12 cellular contexts compared by ENCODE assay signal in the genomic region with DNA sequence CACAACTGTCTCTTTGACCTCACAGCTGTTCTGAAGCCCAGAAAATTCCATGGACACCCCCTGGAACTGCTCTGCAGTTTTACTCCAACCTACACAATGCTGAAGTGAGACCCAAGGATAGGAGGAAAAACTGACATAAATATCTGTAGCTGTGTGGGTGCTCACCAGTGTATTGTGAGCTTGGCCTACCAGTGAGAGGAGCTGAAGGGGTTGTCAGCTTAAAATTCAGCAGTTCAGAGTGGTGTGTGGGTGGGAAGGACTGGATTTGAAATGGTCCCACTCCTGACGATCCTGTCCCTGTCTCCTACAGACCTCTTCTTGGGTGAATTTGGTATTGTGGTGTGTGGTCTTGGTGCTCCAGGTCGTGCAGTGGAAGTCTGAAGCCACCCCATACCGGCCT. TPM values are rescaled to one million over a fixed set of nuclear protein-coding genes. Genes with fewer than 3 reads are reported as not detected.
A peak's percentile ranks its signal among the peaks of the same experiment; 100 is the strongest.
DNase-seq lines count a peak whose midpoint lies in the region; TF ChIP-seq lines count a peak whose summit lies in the region.
"Had no signal": no experiment of that assay in that cellular context is flagged by ENCODE, and none has a peak within 500 bp of the region (broad histone marks: within the 10 kb centered on the region; RNA-seq: fewer than 3 reads in every experiment).

No MANE protein-coding gene starts in this region.

- H3K4me1 ChIP-seq in OCI-LY7 (ENCODE audit: insufficient read depth, low read length, poor library complexity, severe bottlenecking) (peaks cover 42% of the 10 kb centered on the region), colonic mucosa (peaks cover 13% of the 10 kb centered on the region)

- H3K4me3 ChIP-seq in OCI-LY7 (ENCODE audit: low read depth, low read length, poor library complexity, severe bottlenecking) = no peak overlapping the region
- no peak overlapping the region for H3K4me3 ChIP-seq in colonic mucosa

- H3K36me3 ChIP-seq in OCI-LY7 (ENCODE audit: insufficient read depth, low read length) (peaks cover 63% of the 10 kb centered on the region), colonic mucosa (peaks cover 14% of the 10 kb centered on the region)

- no peaks in the 10 kb centered on the region for H3K9me3 Mint-ChIP-seq in activated naive CD4-positive, alpha-beta T cell treated with anti-CD3 and anti-CD28 coated beads for 36 hours
- H3K9me3 Mint-ChIP-seq in progenitor cell of endocrine pancreas (ENCODE audit: low read depth) = no peaks in the 10 kb centered on the region

- H3K9me3 ChIP-seq in OCI-LY7 (ENCODE audit: low read length) (no peaks in the 10 kb centered on the region), colonic mucosa (no peaks in the 10 kb centered on the region)
- H3K9me3 ChIP-seq: spleen had no signal

- no peaks in the 10 kb centered on the region for H3K27me3 ChIP-seq in colonic mucosa
- H3K27me3 ChIP-seq: spleen had no signal

- no peak for TF ChIP-seq CTCF in OCI-LY7 (conservative IDR thresholded peaks at IDR 0.05; ENCODE audit: low read length)
- no peak for TF ChIP-seq CTCF in progenitor cell of endocrine pancreas (IDR thresholded peaks at IDR 0.05; ENCODE audit: unreplicated experiment)
- no peak for TF ChIP-seq CTCF in colonic mucosa (IDR thresholded peaks at IDR 0.05)

- H3K9ac ChIP-seq in colonic mucosa (ENCODE audit: low read depth in 2 of 2, low read length in 2 of 2) = peak overlapping the region in 1 of 2 donors; percentile 1

- peaks cover 30% of the 10 kb centered on the region; the same call in 1 of the 2 replicates for H3K79me2 ChIP-seq in OCI-LY7 (ENCODE audit: insufficient read depth, low read depth, low read length)

- no peaks in the 10 kb centered on the region for H3K9me2 ChIP-seq in OCI-LY7 (ENCODE audit: insufficient read depth, low read length)

- H4K20me1 ChIP-seq in OCI-LY7 (ENCODE audit: insufficient read depth, low read length) = no peaks in the 10 kb centered on the region

- H3K4me3 Mint-ChIP-seq in activated naive CD4-positive, alpha-beta T cell treated with anti-CD3 and anti-CD28 coated beads for 36 hours = peak overlapping the region; percentile 92
- peak overlapping the region; percentile 68 for H3K4me3 Mint-ChIP-seq in progenitor cell of endocrine pancreas (ENCODE audit: low read depth)

- H3K27ac ChIP-seq in OCI-LY7 (ENCODE audit: low read depth, low read length, poor library complexity, severe bottlenecking) (no peak overlapping the region), caudate nucleus (ENCODE audit: low read depth, low read length) (peak overlapping the region; percentile 71), colonic mucosa (no peak overlapping the region)

- peak overlapping the region; percentile 91 for H3K4me2 ChIP-seq in OCI-LY7 (ENCODE audit: low read length)

- no TSS peak for BruUV-seq in OCI-LY7 (replicated peaks; lab: Mats Ljungman, UMichigan)

- peaks cover 55% of the 10 kb centered on the region for H3K4me1 Mint-ChIP-seq in activated naive CD4-positive, alpha-beta T cell treated with anti-CD3 and anti-CD28 coated beads for 36 hours (ENCODE audit: low read depth)
- H3K4me1 Mint-ChIP-seq in progenitor cell of endocrine pancreas (ENCODE audit: low read depth) = peaks cover 24% of the 10 kb centered on the region

- H3K27me3 Mint-ChIP-seq in activated naive CD4-positive, alpha-beta T cell treated with anti-CD3 and anti-CD28 coated beads for 36 hours (ENCODE audit: low read depth) = no peaks in the 10 kb centered on the region
- H3K27me3 Mint-ChIP-seq in progenitor cell of endocrine pancreas = no peaks in the 10 kb centered on the region

- POLR2A ChIA-PET in OCI-LY7 (lab: Charles Lee) = interaction anchor here (0.6 to 1.4 kb wide), 5 partner anchors 18 to 110 kb away, joined by 3 to 7 read pairs (median 4); partner anchors contain the start of gene ZBTB3

- no peak for DNase-seq in activated naive CD4-positive, alpha-beta T cell treated with anti-CD3 and anti-CD28 coated beads for 36 hours
- no peak for DNase-seq in activated naive CD4-positive, alpha-beta T cell treated with Interleukin-2 at 50 U/mL for 16 hours
- DNase-seq in OCI-LY7 (ENCODE audit: low spot score) (no peak), caudate nucleus (lab: John Stamatoyannopoulos, UW) (peak in 26 of 61 donors; percentile 6 to 78 (median 38)), progenitor cell of endocrine pancreas (ENCODE audit: low spot score, unreplicated experiment) (no peak), colonic mucosa (no peak), NCI-H187 treated with DMSO at 0.1 percent for 48 hours (lab: John Stamatoyannopoulos, UW) (no peak), NCI-H82 treated with DMSO at 0.1 percent for 48 hours (lab: John Stamatoyannopoulos, UW; ENCODE audit: unreplicated experiment) (no peak)
- DNase-seq: left colon, NCI-H187, spleen, SW 1271 had no signal

- H3K27ac Mint-ChIP-seq in activated naive CD4-positive, alpha-beta T cell treated with anti-CD3 and anti-CD28 coated beads for 36 hours = peak overlapping the region; percentile 93
- peak overlapping the region; percentile 98 for H3K27ac Mint-ChIP-seq in progenitor cell of endocrine pancreas

- CTCF ChIA-PET in activated naive CD4-positive, alpha-beta T cell treated with anti-CD3 and anti-CD28 coated beads for 36 hours (lab: Charles Lee) = interaction anchor here (0.7 to 1.6 kb wide), 3 partner anchors 43 to 69 kb away, joined by 3 to 4 read pairs (median 3); partner anchors contain the start of gene TEX54
- CTCF ChIA-PET in OCI-LY7 (lab: Charles Lee; ENCODE audit: unreplicated experiment) = no interaction called here

- H2AFZ ChIP-seq in OCI-LY7 (ENCODE audit: low read length) = no peak overlapping the region

- intact Hi-C loops in activated naive CD4-positive, alpha-beta T cell treated with anti-CD3 and anti-CD28 coated beads for 36 hours (cut with micrococcal nuclease) = loop anchor here (5.0 kb wide), 1 partner anchor 233 kb away; no protein-coding TSS in a partner anchor
- intact Hi-C loops in OCI-LY7 (cut with micrococcal nuclease; ENCODE audit: unreplicated experiment) (loop anchor here (5.0 kb wide), 2 partner anchors 112 to 233 kb away; partner anchors contain the start of gene UBXN1), colonic mucosa (cut with DNase I) (loop anchor here (5.0 kb wide), 1 partner anchor 73 kb away; no protein-coding TSS in a partner anchor)

- H3K36me3 Mint-ChIP-seq in activated naive CD4-positive, alpha-beta T cell treated with anti-CD3 and anti-CD28 coated beads for 36 hours (ENCODE audit: low read depth) = peaks cover 28% of the 10 kb centered on the region
- peaks cover 11% of the 10 kb centered on the region for H3K36me3 Mint-ChIP-seq in progenitor cell of endocrine pancreas (ENCODE audit: insufficient read depth)

RNA-seq across cellular contexts. Expression of gene TMEM223, which starts 2.2 kb away (rescaled TPM):
- total RNA-seq in activated naive CD4-positive, alpha-beta T cell treated with anti-CD3 and anti-CD28 coated beads for 36 hours = 1 to 10 TPM; 7.0 to 7.7 TPM
- total RNA-seq in OCI-LY7 (2014; rRNA removed; shearing (Covaris generic)) = 32.6 and 42.9 TPM in 2 replicates
- total RNA-seq in OCI-LY7 (2022) = 15.8 and 24.4 TPM in 2 replicates
- total RNA-seq in progenitor cell of endocrine pancreas = 18.6 and 19.8 TPM in 2 replicates
- total RNA-seq in colonic mucosa = 10 to 100 TPM; 15.8 to 26.0 TPM

RNA-seq across cellular contexts. Expression of gene TMEM179B, which starts 2.4 kb away (rescaled TPM):
- total RNA-seq in activated naive CD4-positive, alpha-beta T cell treated with anti-CD3 and anti-CD28 coated beads for 36 hours = 10 to 100 TPM; 13.9 to 15.2 TPM
- total RNA-seq in OCI-LY7 (2014; rRNA removed; shearing (Covaris generic)) = 22.8 and 33.1 TPM in 2 replicates
- 18.6 and 21.5 TPM in 2 replicates for total RNA-seq in OCI-LY7 (2022)
- total RNA-seq in progenitor cell of endocrine pancreas = 38.4 and 40.8 TPM in 2 replicates
- 10 to 100 TPM; 46.7 to 54.5 TPM for total RNA-seq in colonic mucosa

RNA-seq across cellular contexts. Expression of gene NXF1, which starts 15.7 kb away (rescaled TPM):
- total RNA-seq in activated naive CD4-positive, alpha-beta T cell treated with anti-CD3 and anti-CD28 coated beads for 36 hours = 10 to 100 TPM; 44.6 to 46.0 TPM
- 35.1 and 53.3 TPM in 2 replicates for total RNA-seq in OCI-LY7 (2014; rRNA removed; shearing (Covaris generic))
- total RNA-seq in OCI-LY7 (2022) = 50.5 and 62.0 TPM in 2 replicates
- 120 and 130 TPM in 2 replicates for total RNA-seq in progenitor cell of endocrine pancreas
- total RNA-seq in colonic mucosa = 10 to 100 TPM; 39.2 to 50.9 TPM

RNA-seq across cellular contexts. Expression of gene TAF6L, which starts 18.4 kb away (rescaled TPM):
- total RNA-seq in activated naive CD4-positive, alpha-beta T cell treated with anti-CD3 and anti-CD28 coated beads for 36 hours = 10 to 100 TPM in 1 of 2 experiments, 1 to 10 TPM in 1; 8.9 to 10.5 TPM
- 23.7 and 26.1 TPM in 2 replicates for total RNA-seq in OCI-LY7 (2014; rRNA removed; shearing (Covaris generic))
- 24.1 and 29.9 TPM in 2 replicates for total RNA-seq in OCI-LY7 (2022)
- total RNA-seq in progenitor cell of endocrine pancreas = 52.3 and 56.3 TPM in 2 replicates
- total RNA-seq in colonic mucosa = 10 to 100 TPM; 15.3 to 26.6 TPM

RNA-seq across cellular contexts. Expression of gene POLR2G, which starts 28.2 kb away (rescaled TPM):
- total RNA-seq in activated naive CD4-positive, alpha-beta T cell treated with anti-CD3 and anti-CD28 coated beads for 36 hours = 100 to 1,000 TPM; 131 to 135 TPM
- 108 and 118 TPM in 2 replicates for total RNA-seq in OCI-LY7 (2014; rRNA removed; shearing (Covaris generic))
- total RNA-seq in OCI-LY7 (2022) = 115 and 118 TPM in 2 replicates
- 93.8 and 101 TPM in 2 replicates for total RNA-seq in progenitor cell of endocrine pancreas
- 10 to 100 TPM; 40.3 to 54.5 TPM for total RNA-seq in colonic mucosa
